8 cellular contexts compared by ENCODE assay signal in the genomic region with DNA sequence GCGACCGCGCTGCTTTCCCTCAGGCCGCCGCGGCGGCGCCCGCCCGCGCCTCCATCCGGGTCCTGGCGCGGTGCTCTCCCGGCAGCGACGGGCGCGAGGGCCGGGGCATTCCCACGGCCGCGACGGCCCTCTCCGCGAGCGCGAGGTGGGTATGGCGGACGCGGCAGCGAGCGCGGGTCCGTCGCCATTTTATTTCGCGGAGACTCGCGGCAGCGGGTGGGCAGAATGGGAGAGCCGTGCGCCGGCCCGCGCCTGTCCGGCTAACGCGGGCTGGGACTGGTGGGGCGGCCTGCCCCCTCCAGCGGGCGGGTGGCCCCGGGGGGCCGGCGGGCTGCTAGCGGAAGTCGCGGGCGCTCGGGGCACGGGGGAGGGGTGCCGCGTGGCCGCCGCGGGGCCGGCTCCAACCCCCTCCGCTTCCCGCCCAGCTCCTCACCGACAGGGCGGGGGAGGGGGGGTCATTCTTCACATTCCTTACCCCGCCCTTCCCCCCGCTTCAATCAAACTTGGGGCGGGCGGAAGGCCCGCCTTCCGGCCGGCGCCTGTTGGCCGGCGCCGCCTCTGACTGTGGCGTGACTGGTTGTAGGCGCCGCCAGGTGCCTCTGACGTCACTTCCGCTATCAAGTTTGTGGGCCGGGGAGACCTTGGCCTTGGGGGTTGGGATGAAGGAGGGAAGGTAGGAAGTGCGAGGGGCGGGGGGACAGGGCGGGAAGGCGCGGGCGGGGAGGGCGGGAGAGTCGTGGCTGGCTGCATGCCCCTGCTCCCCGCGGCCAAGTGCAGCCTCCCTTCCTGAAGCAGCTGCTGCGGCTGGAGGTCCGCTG.
DNase-seq lines count a peak whose midpoint lies in the region; ATAC-seq and TF ChIP-seq lines count a peak whose summit lies in the region.

No MANE protein-coding gene starts in this region.

- H3K36me3 Mint-ChIP-seq in endothelial cell (ENCODE audit: low read depth, unreplicated experiment) (peaks cover 4% of the 10 kb centered on the region), mesothelial cell of epicardium (no peaks in the 10 kb centered on the region)

- H3K4me3 Mint-ChIP-seq in endothelial cell (ENCODE audit: unreplicated experiment) (peak overlapping the region; percentile 95), mesothelial cell of epicardium (peak overlapping the region; percentile 84)

- no peaks in the 10 kb centered on the region for H3K9me3 ChIP-seq in HUES48 (ENCODE audit: control insufficient read depth, insufficient read depth, low read length)
- H3K9me3 ChIP-seq in NT2/D1 (ENCODE audit: insufficient read depth, low read length), result no peaks in the 10 kb centered on the region

- H3K27me3 Mint-ChIP-seq in endothelial cell (ENCODE audit: unreplicated experiment), result peaks cover 13% of the 10 kb centered on the region
- no peaks in the 10 kb centered on the region for H3K27me3 Mint-ChIP-seq in mesothelial cell of epicardium (ENCODE audit: low read depth)

- TF ChIP-seq CTCF in endothelial cell (IDR thresholded peaks at IDR 0.05; ENCODE audit: unreplicated experiment) (no peak), mesothelial cell of epicardium (IDR thresholded peaks at IDR 0.05; ENCODE audit: unreplicated experiment) (no peak)

- DNase-seq in D341Med (ENCODE audit: low spot score) (peak; percentile 95), NT2/D1 (ENCODE audit: low read depth, low spot score) (peak; percentile 99), endothelial cell (ENCODE audit: low spot score) (peak; percentile 92), mesothelial cell of epicardium (ENCODE audit: low spot score in 2 of 2, unreplicated experiment in 2 of 2) (peak; percentile 95 to 96)
- DNase-seq in activated CD8-positive, alpha-beta memory T cell treated with anti-CD3 and anti-CD28 coated beads, Interleukin-2, amount 50 U/mL, for 4 hours, result peak; percentile 93
- peak; percentile 88 to 93 for DNase-seq in stimulated activated CD8-positive, alpha-beta memory T cell treated with anti-CD3 and anti-CD28 coated beads, Interleukin-15, amount 100 ng/mL, for 4 hours (ENCODE audit: low read depth in 2 of 2)

- H3K27me3 ChIP-seq in HUES48 (ENCODE audit: control insufficient read depth, insufficient read depth, low read length) (no peaks in the 10 kb centered on the region), NT2/D1 (ENCODE audit: insufficient read depth, insufficient read length) (no peaks in the 10 kb centered on the region)

- 0 out of 2 replicates have a peak, but pooled peaks cover 5% of the 10 kb centered on the region for H3K36me3 ChIP-seq in HUES48 (ENCODE audit: control insufficient read depth, insufficient read depth, low read length)
- peaks cover 15% of the 10 kb centered on the region for H3K36me3 ChIP-seq in NT2/D1 (ENCODE audit: insufficient read depth, insufficient read length, low read length)

- H3K4me1 Mint-ChIP-seq in endothelial cell (ENCODE audit: unreplicated experiment) (peaks cover 28% of the 10 kb centered on the region), mesothelial cell of epicardium (peaks cover 32% of the 10 kb centered on the region)

- H3K27ac Mint-ChIP-seq in endothelial cell (ENCODE audit: unreplicated experiment), result peak overlapping the region; percentile 98
- peak overlapping the region; percentile 96 for H3K27ac Mint-ChIP-seq in mesothelial cell of epicardium

- no peaks in the 10 kb centered on the region for H3K9me3 Mint-ChIP-seq in endothelial cell (ENCODE audit: unreplicated experiment)
- H3K9me3 Mint-ChIP-seq in mesothelial cell of epicardium, result no peaks in the 10 kb centered on the region

- ATAC-seq in GM21423 (IDR thresholded peaks at IDR 0.05; ENCODE audit: unreplicated experiment), result peak; percentile 58

- H3K4me3 ChIP-seq in HUES48 (ENCODE audit: low read depth, low read length) (peak overlapping the region; percentile 96), NT2/D1 (ENCODE audit: insufficient read length, low read depth) (peak overlapping the region; percentile 92)

- H3K4me1 ChIP-seq in HUES48 (ENCODE audit: control insufficient read depth, insufficient read depth, low read length) (peaks cover 15% of the 10 kb centered on the region), NT2/D1 (ENCODE audit: insufficient read depth, insufficient read length) (no peaks in the 10 kb centered on the region)

- peak overlapping the region; percentile 100 for H3K27ac ChIP-seq in HUES48 (ENCODE audit: low read depth, low read length)

- H3K9ac ChIP-seq in HUES48 (ENCODE audit: low read depth, low read length) (peak overlapping the region; percentile 100), NT2/D1 (ENCODE audit: insufficient read length, low read depth) (peak overlapping the region; percentile 99)

Comparison
In these comparisons a context has a peak if more than half of its experiments do, and no peak if none do; other contexts are left out.
1. Peak in every context shown above with its lines: DNase-seq, ATAC-seq, H3K4me3 ChIP-seq and H3K27ac ChIP-seq.